Comparison of ENCODE assay signal across 8 cellular contexts in the genomic region with DNA sequence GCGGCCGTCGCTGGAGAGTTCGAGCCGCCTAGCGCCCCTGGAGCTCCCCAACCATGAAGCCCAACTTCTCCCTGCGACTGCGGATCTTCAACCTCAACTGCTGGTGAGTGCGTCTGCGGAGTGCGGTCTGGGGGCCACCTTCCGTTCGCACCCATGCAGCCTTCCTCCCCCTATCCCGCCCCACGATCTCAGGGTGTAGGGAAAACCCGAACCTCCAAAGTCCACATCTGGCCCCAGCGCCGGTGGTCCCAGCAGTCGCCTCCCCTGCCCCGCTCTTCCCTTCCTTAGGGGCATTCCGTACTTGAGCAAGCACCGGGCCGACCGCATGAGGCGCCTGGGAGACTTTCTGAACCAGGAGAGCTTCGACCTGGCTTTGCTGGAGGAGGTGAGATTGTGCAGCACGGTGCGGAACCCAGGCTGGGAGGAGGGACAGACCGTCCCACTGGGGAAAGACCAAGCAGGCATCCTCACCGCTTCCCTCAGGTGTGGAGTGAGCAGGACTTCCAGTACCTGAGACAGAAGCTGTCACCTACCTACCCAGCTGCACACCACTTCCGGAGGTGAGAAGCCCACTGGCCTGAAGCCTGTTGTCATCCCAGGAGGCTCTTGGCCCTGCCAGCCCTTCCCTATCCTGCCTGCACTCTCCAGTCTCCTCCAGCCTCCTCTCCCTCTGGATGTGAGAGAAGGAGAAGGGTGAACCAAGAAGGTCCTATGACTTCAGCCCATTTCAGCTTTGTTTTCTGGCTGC. TPM values are rescaled to one million over a fixed set of nuclear protein-coding genes. Genes with fewer than 3 reads are reported as not detected.
A peak's percentile ranks its signal among the peaks of the same experiment; 100 is the strongest.
DNase-seq lines count a peak whose midpoint lies in the region; ATAC-seq, FAIRE-seq and TF ChIP-seq lines count a peak whose summit lies in the region.

No MANE protein-coding gene starts in this region.

- H3K27ac ChIP-seq in A549 (peak overlapping the region; percentile 81 to 96), esophagus squamous epithelium (peak overlapping the region; percentile 85 to 92 (median 88))

- H3K4me3 Mint-ChIP-seq in activated T-cell treated with anti-CD3 and anti-CD28 coated beads, Interleukin-2, amount 50 U/mL, for 24 hours = peak overlapping the region; percentile 91
- peak overlapping the region; percentile 97 to 98 (median 97) for H3K4me3 Mint-ChIP-seq in nephron

- intact Hi-C loops in esophagus squamous epithelium (cut with DNase I) = no loop called here

- POLR2A ChIA-PET in A549 (lab: Yijun Ruan, JAX) = interaction anchor here (0.8 to 2.7 kb wide), 6 partner anchors 12 to 347 kb away, joined by 3 to 18 read pairs (median 6); partner anchors contain the start of genes CD164, CEP57L1, MICAL1 and SESN1

- WGBS in A549 (ENCODE audit: missing lambda C conversion rate) = 13% methylated on average over 5 of the region's 31 CpGs
- 2 to 4% methylated on average over 7 to 12 of the region's 31 CpGs for WGBS in esophagus squamous epithelium, 2 donors

- peaks cover 50% of the 10 kb centered on the region for H3K36me3 Mint-ChIP-seq in activated T-cell treated with anti-CD3 and anti-CD28 coated beads, Interleukin-2, amount 50 U/mL, for 24 hours (ENCODE audit: low read depth)
- peaks cover 9% of the 10 kb centered on the region for H3K36me3 Mint-ChIP-seq in nephron (ENCODE audit: low read depth)

- peaks cover 0 to 39% (median 11%) of the 10 kb centered on the region in 3 donors for H3K36me3 ChIP-seq in esophagus squamous epithelium

- ATAC-seq in A549 = peak; percentile 72
- peak; percentile 12 for ATAC-seq in HG02885 (IDR thresholded peaks at IDR 0.05; ENCODE audit: poor library complexity, unreplicated experiment)

- TF ChIP-seq CTCF in A549 (IDR thresholded peaks at IDR 0.05) (no peak), esophagus squamous epithelium (IDR thresholded peaks at IDR 0.05) (peak in 1 of 6 experiments; percentile 11), nephron (IDR thresholded peaks at IDR 0.05; ENCODE audit: unreplicated experiment in 3 of 3) (peak in 2 of 3 experiments; percentile 14 to 35)

- no peak for TF ChIP-seq EP300 in A549 (IDR thresholded peaks at IDR 0.05)

- H3K4me1 ChIP-seq in A549 (peaks cover 8% of the 10 kb centered on the region), esophagus squamous epithelium (peaks cover 9 to 55% (median 19%) of the 10 kb centered on the region in 3 donors)

- TF ChIP-seq POLR2A in A549 (IDR thresholded peaks at IDR 0.05; ENCODE audit: low read length) (no peak), GM12891 (IDR thresholded peaks at IDR 0.05; ENCODE audit: low read depth, low read length) (0 out of 2 replicates have a peak, but pooled peaks have one; percentile 24), esophagus squamous epithelium (IDR thresholded peaks at IDR 0.05) (no peak)

- H3K27ac Mint-ChIP-seq in activated T-cell treated with anti-CD3 and anti-CD28 coated beads, Interleukin-2, amount 50 U/mL, for 24 hours = peak overlapping the region; percentile 90
- H3K27ac Mint-ChIP-seq in nephron = peak overlapping the region; percentile 77 to 90 (median 85)

- H3K9me3 ChIP-seq in A549 (no peaks in the 10 kb centered on the region), esophagus squamous epithelium (no peaks in the 10 kb centered on the region)

- H3K27me3 ChIP-seq in esophagus squamous epithelium = no peaks in the 10 kb centered on the region

- no peak for TF ChIP-seq RAD21 in A549 (conservative IDR thresholded peaks at IDR 0.05 in 1 of 2, IDR thresholded peaks at IDR 0.05 in 1 of 2)

- no peak for FAIRE-seq in A549 (lab: Jason Lieb, UNC)
- FAIRE-seq in GM12891 (lab: Jason Lieb, UNC) = peak; percentile 71

- H3K4me1 Mint-ChIP-seq in activated T-cell treated with anti-CD3 and anti-CD28 coated beads, Interleukin-2, amount 50 U/mL, for 24 hours (ENCODE audit: low read depth) = peaks cover 32% of the 10 kb centered on the region
- peaks cover 17% of the 10 kb centered on the region for H3K4me1 Mint-ChIP-seq in nephron

- no peaks in the 10 kb centered on the region for H3K9me3 Mint-ChIP-seq in activated T-cell treated with anti-CD3 and anti-CD28 coated beads, Interleukin-2, amount 50 U/mL, for 24 hours
- H3K9me3 Mint-ChIP-seq in nephron = no peaks in the 10 kb centered on the region

- H3K27me3 Mint-ChIP-seq in activated T-cell treated with anti-CD3 and anti-CD28 coated beads, Interleukin-2, amount 50 U/mL, for 24 hours = no peaks in the 10 kb centered on the region
- H3K27me3 Mint-ChIP-seq in nephron (ENCODE audit: low read depth) = no peaks in the 10 kb centered on the region

- CTCF ChIA-PET in A549 (lab: Yijun Ruan, JAX) = interaction anchor here (0.5 to 4.0 kb wide), 9 partner anchors 10 to 253 kb away, joined by 3 to 16 read pairs (median 3); partner anchors contain the start of gene MICAL1

- H3K4me3 ChIP-seq in A549 (peak overlapping the region; percentile 76), esophagus squamous epithelium (peak overlapping the region; percentile 66 to 92 (median 81))

- H3K4me2 ChIP-seq in A549 = peak overlapping the region; percentile 89

- DNase-seq in A549 (ENCODE audit: low read depth in 1 of 2, low spot score in 1 of 2) (peak; percentile 15 to 60), GM12891 (ENCODE audit: insufficient read length, low spot score) (no peak), NCI-H2171 treated with DMSO at 0.1 percent for 48 hours (lab: John Stamatoyannopoulos, UW) (peak; percentile 67), esophagus squamous epithelium (lab: John Stamatoyannopoulos, UW) (no peak), superior temporal gyrus (ENCODE audit: extremely low spot score) (no peak)
- no peak for DNase-seq in activated T-cell treated with anti-CD3 and anti-CD28 coated beads, Interleukin-2, amount 50 U/mL, for 24 hours

TF ChIP-seq in A549, 52 proteins besides CTCF, POLR2A, EP300 and RAD21 (continues in another document):
- TF ChIP-seq KDM1A (IDR thresholded peaks at IDR 0.05; ENCODE audit: low read depth) (no peak), CBX8 (IDR thresholded peaks at IDR 0.05) (no peak), POLR2AphosphoS2 (conservative IDR thresholded peaks at IDR 0.05; ENCODE audit: low read length) (no peak)

TF ChIP-seq in GM12891, 5 proteins besides CTCF, POLR2A, EP300 and RAD21:
- TF ChIP-seq POLR2AphosphoS5 (IDR thresholded peaks at IDR 0.05; ENCODE audit: low read depth, low read length) (0 out of 2 replicates have a peak, but pooled peaks have one; percentile 4), POU2F2 (IDR thresholded peaks at IDR 0.05; ENCODE audit: low read depth, low read length) (no peak), SPI1 (IDR thresholded peaks at IDR 0.05; ENCODE audit: low read depth, low read length) (no peak), PAX5 (IDR thresholded peaks at IDR 0.05; ENCODE audit: insufficient read depth, low read length, severe bottlenecking) (no peak), TAF1 (IDR thresholded peaks at IDR 0.05; ENCODE audit: low read depth, low read length) (no peak)

RNA-seq across cellular contexts. Expression of gene SMPD2, which starts 0.7 kb away (rescaled TPM):
- polyA plus RNA-seq in A549 (2011; rRNA removed) = 9.6 and 13.1 TPM in 2 replicates
- 12.4 and 14.5 TPM in 2 replicates for polyA plus RNA-seq in A549 (2012; cell fraction: cytosol; rRNA removed)
- 20.1 and 21.3 TPM in 2 replicates for polyA plus RNA-seq in A549 (2012; cell fraction: nucleus; rRNA removed)
- 10.0 to 10.7 TPM (median 10.6 TPM) in 3 replicates for polyA plus RNA-seq in A549 (2017; fragmentation: RNase III; extraction: RNeasy Plus Mini Kit Qiagen cat#74134 plus additional on column Dnase treatment)
- 28.5 and 42.4 TPM in 2 replicates for polyA minus RNA-seq in A549 (2011; rRNA and poly(A)+ RNA removed)
- polyA plus RNA-seq in GM12891 (2012; ENCODE audit: low read depth, missing spikeins) = 7.4 TPM
- total RNA-seq in esophagus squamous epithelium = 10 to 100 TPM; 10.6 to 28.1 (median 24.0) TPM

RNA-seq across cellular contexts. Expression of gene PPIL6, which starts 0.8 kb away (rescaled TPM):
- polyA plus RNA-seq in A549 (2011; rRNA removed) (4.4 and 5.0 TPM in 2 replicates), A549 (2017; fragmentation: RNase III; extraction: RNeasy Plus Mini Kit Qiagen cat#74134 plus additional on column Dnase treatment) (1.6 to 2.7 TPM (median 2.0 TPM) in 3 replicates)
- polyA plus RNA-seq in A549 (2012; cell fraction: cytosol; rRNA removed) = 0.63 and 0.94 TPM in 2 replicates
- polyA plus RNA-seq in A549 (2012; cell fraction: nucleus; rRNA removed) = 0.22 and 0.24 TPM in 2 replicates
- polyA minus RNA-seq in A549 (2011; rRNA and poly(A)+ RNA removed) = 0.37 and 1.6 TPM in 2 replicates
- 0.21 TPM for polyA plus RNA-seq in GM12891 (2012; ENCODE audit: low read depth, missing spikeins)
- 1 to 10 TPM in 3 of 4 donors, under 1 TPM in 1; 0.35 to 6.1 (median 2.8) TPM for total RNA-seq in esophagus squamous epithelium

RNA-seq across cellular contexts. Expression of gene MICAL1, which starts 14.3 kb away (rescaled TPM):
- polyA plus RNA-seq in A549 (2011; rRNA removed) (14.1 and 14.9 TPM in 2 replicates), A549 (2017; fragmentation: RNase III; extraction: RNeasy Plus Mini Kit Qiagen cat#74134 plus additional on column Dnase treatment) (13.4 to 20.3 TPM (median 16.9 TPM) in 3 replicates)
- 8.9 and 10.7 TPM in 2 replicates for polyA plus RNA-seq in A549 (2012; cell fraction: cytosol; rRNA removed)
- polyA plus RNA-seq in A549 (2012; cell fraction: nucleus; rRNA removed) = 105 and 108 TPM in 2 replicates
- 11.1 and 12.9 TPM in 2 replicates for polyA minus RNA-seq in A549 (2011; rRNA and poly(A)+ RNA removed)
- polyA plus RNA-seq in GM12891 (2012; ENCODE audit: low read depth, missing spikeins) = 39.9 TPM
- 10 to 100 TPM; 11.9 to 20.0 (median 12.6) TPM for total RNA-seq in esophagus squamous epithelium

RNA-seq across cellular contexts. Expression of gene ZBTB24, which starts 41.8 kb away (rescaled TPM):
- polyA plus RNA-seq in A549 (2011; rRNA removed) = 5.2 and 5.4 TPM in 2 replicates
- 1.7 and 2.1 TPM in 2 replicates for polyA plus RNA-seq in A549 (2012; cell fraction: cytosol; rRNA removed)
- polyA plus RNA-seq in A549 (2012; cell fraction: nucleus; rRNA removed) = 1.7 and 2.0 TPM in 2 replicates
- 4.3 to 4.5 TPM (median 4.5 TPM) in 3 replicates for polyA plus RNA-seq in A549 (2017; fragmentation: RNase III; extraction: RNeasy Plus Mini Kit Qiagen cat#74134 plus additional on column Dnase treatment)
- polyA minus RNA-seq in A549 (2011; rRNA and poly(A)+ RNA removed) = 6.7 and 7.4 TPM in 2 replicates
- polyA plus RNA-seq in GM12891 (2012; ENCODE audit: low read depth, missing spikeins) = 5.2 TPM
- total RNA-seq in esophagus squamous epithelium = 1 to 10 TPM; 3.9 to 8.4 (median 7.0) TPM

RNA-seq across cellular contexts. Expression of gene CD164, which starts 59.0 kb away (rescaled TPM):
- 171 and 174 TPM in 2 replicates for polyA plus RNA-seq in A549 (2011; rRNA removed)
- 39.0 and 44.5 TPM in 2 replicates for polyA plus RNA-seq in A549 (2012; cell fraction: cytosol; rRNA removed)
- polyA plus RNA-seq in A549 (2012; cell fraction: nucleus; rRNA removed) = 27.1 and 31.0 TPM in 2 replicates
- 90.4 to 94.0 TPM (median 91.1 TPM) in 3 replicates for polyA plus RNA-seq in A549 (2017; fragmentation: RNase III; extraction: RNeasy Plus Mini Kit Qiagen cat#74134 plus additional on column Dnase treatment)
- 108 and 131 TPM in 2 replicates for polyA minus RNA-seq in A549 (2011; rRNA and poly(A)+ RNA removed)
- polyA plus RNA-seq in GM12891 (2012; ENCODE audit: low read depth, missing spikeins) = 130 TPM
- total RNA-seq in esophagus squamous epithelium = 100 to 1,000 TPM in 2 of 4 donors, 10 to 100 TPM in 2; 60.8 to 129 (median 97.1) TPM

Comparison
In these comparisons a context has a peak if more than half of its experiments do, and no peak if none do; other contexts are left out.
1. DNase-seq: peak in A549 (2 of 2) and NCI-H2171 treated with DMSO at 0.1 percent for 48 hours (single experiment); none in GM12891 (single experiment), activated T-cell treated with anti-CD3 and anti-CD28 coated beads, Interleukin-2, amount 50 U/mL, for 24 hours (single experiment), esophagus squamous epithelium (single experiment) and superior temporal gyrus (single experiment).